In the genomic region with DNA sequence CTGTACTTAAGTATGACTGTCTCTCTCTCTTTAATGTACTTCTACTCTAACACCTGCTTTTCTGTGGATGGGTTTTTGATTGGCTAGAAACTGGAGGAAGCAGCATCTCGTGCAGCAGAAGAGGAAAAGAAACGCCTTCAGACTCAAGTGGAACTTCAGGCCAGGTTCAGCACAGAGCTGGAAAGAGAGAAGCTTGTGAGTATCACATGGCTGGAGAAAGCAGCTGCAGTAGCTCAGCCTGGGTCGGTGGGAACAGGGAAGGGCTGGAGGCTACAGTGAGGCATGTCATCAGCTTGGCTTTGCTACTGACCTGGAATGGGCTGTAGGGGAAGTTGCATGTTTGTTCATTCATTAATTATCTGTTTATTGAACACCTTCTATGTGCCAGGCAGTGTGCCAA, we compare ENCODE assay signal across 13 cellular contexts.
A peak's percentile ranks its signal among the peaks of the same experiment; 100 is the strongest.
DNase-seq lines count a peak whose midpoint lies in the region; ATAC-seq and TF ChIP-seq lines count a peak whose summit lies in the region.
"Had no signal": no experiment of that assay in that cellular context is flagged by ENCODE, and none has a peak within 500 bp of the region (broad histone marks: within the 10 kb centered on the region; RNA-seq: fewer than 3 reads in every experiment).

No MANE protein-coding gene starts in this region.

- intact Hi-C loops in activated CD4-positive, alpha-beta T cell treated with anti-CD3 and anti-CD28 coated beads, Interleukin-2, amount 10 ng/mL, durations not matched to agents 24 days and 14 days (cut with micrococcal nuclease): no loop called here
- intact Hi-C loops in activated CD4-positive, alpha-beta T cell treated with anti-CD3 and anti-CD28 coated beads for 36 hours (cut with DNase I, micrococcal nuclease): no loop called here
- intact Hi-C loops in adrenal gland (cut with DNase I): no loop called here
- intact Hi-C loops in uterus (cut with DNase I; ENCODE audit: low total_unique reads): no loop called here

- ATAC-seq in activated CD4-positive, alpha-beta T cell treated with anti-CD3 and anti-CD28 coated beads for 36 hours: no peak
- no peak for ATAC-seq in GM18868 (IDR thresholded peaks at IDR 0.05; ENCODE audit: unreplicated experiment)
- ATAC-seq in HG03565 (IDR thresholded peaks at IDR 0.05; ENCODE audit: unreplicated experiment): no peak
- ATAC-seq: naive thymus-derived CD4-positive, alpha-beta T cell had no signal

- H3K27ac ChIP-seq in adrenal gland: peak overlapping the region in 1 of 5 donors; percentile 19
- H3K27ac ChIP-seq in uterus: peak overlapping the region in 1 of 2 donors; percentile 5
- H3K27ac ChIP-seq: thoracic aorta had no signal

- H3K9me3 ChIP-seq in adrenal gland (replicated peaks in 1 of 3) (no peaks in the 10 kb centered on the region), uterus (no peaks in the 10 kb centered on the region)
- H3K9me3 ChIP-seq: thoracic aorta had no signal

- POLR2A ChIA-PET in activated CD4-positive, alpha-beta T cell treated with anti-CD3 and anti-CD28 coated beads for 36 hours (lab: Charles Lee): no interaction called here

- TF ChIP-seq POLR2A in adrenal gland (IDR thresholded peaks at IDR 0.05) (no peak), uterus (IDR thresholded peaks at IDR 0.05) (no peak)

- DNase-seq in activated CD4-positive, alpha-beta T cell treated with anti-CD3 and anti-CD28 coated beads, Interleukin-2, amount 10 ng/mL, durations not matched to agents 24 days and 14 days: peak; percentile 13
- no peak for DNase-seq in activated CD4-positive, alpha-beta T cell treated with anti-CD3 and anti-CD28 coated beads for 36 hours
- DNase-seq in adrenal gland (peak in 5 of 7 donors; percentile 28 to 50 (median 38)), medulla oblongata (ENCODE audit: extremely low spot score) (peak; percentile 79), type B pancreatic cell (ENCODE audit: extremely low spot score, unreplicated experiment) (no peak), uterus (no peak)
- DNase-seq: HFFc6; naive thymus-derived CD4-positive, alpha-beta T cell; NCI-H524 treated with DMSO at 0.1 percent for 48 hours had no signal

- H3K27me3 ChIP-seq in adrenal gland (no peaks in the 10 kb centered on the region), uterus (no peaks in the 10 kb centered on the region)

- H3K9me3 Mint-ChIP-seq in activated CD4-positive, alpha-beta T cell treated with anti-CD3 and anti-CD28 coated beads, Interleukin-2, amount 10 ng/mL, durations not matched to agents 24 days and 14 days: peaks cover 23% of the 10 kb centered on the region
- H3K9me3 Mint-ChIP-seq in activated CD4-positive, alpha-beta T cell treated with anti-CD3 and anti-CD28 coated beads for 36 hours (ENCODE audit: low read depth): peaks cover 10% of the 10 kb centered on the region
- H3K9me3 Mint-ChIP-seq in type B pancreatic cell: peaks cover 7% of the 10 kb centered on the region
- H3K9me3 Mint-ChIP-seq: HFFc6 had no signal

- WGBS in adrenal gland, 4 donors: 41 to 72% (median 44%) methylated on average over 3 of the region's 3 CpGs

- peaks cover 0 to 18% of the 10 kb centered on the region in 2 donors for H3K36me3 ChIP-seq in adrenal gland (replicated peaks in 1 of 2)
- no peaks in the 10 kb centered on the region for H3K36me3 ChIP-seq in uterus

- no peak overlapping the region for H3K27ac Mint-ChIP-seq in activated CD4-positive, alpha-beta T cell treated with anti-CD3 and anti-CD28 coated beads, Interleukin-2, amount 10 ng/mL, durations not matched to agents 24 days and 14 days
- H3K27ac Mint-ChIP-seq in activated CD4-positive, alpha-beta T cell treated with anti-CD3 and anti-CD28 coated beads for 36 hours: no peak overlapping the region
- H3K27ac Mint-ChIP-seq in type B pancreatic cell: peak overlapping the region; percentile 75
- H3K27ac Mint-ChIP-seq: HFFc6 had no signal

- H3K27me3 Mint-ChIP-seq in activated CD4-positive, alpha-beta T cell treated with anti-CD3 and anti-CD28 coated beads, Interleukin-2, amount 10 ng/mL, durations not matched to agents 24 days and 14 days: no peaks in the 10 kb centered on the region
- H3K27me3 Mint-ChIP-seq in activated CD4-positive, alpha-beta T cell treated with anti-CD3 and anti-CD28 coated beads for 36 hours: no peaks in the 10 kb centered on the region
- H3K27me3 Mint-ChIP-seq in type B pancreatic cell: no peaks in the 10 kb centered on the region
- H3K27me3 Mint-ChIP-seq: naive thymus-derived CD4-positive, alpha-beta T cell had no signal

- H3K36me3 Mint-ChIP-seq in activated CD4-positive, alpha-beta T cell treated with anti-CD3 and anti-CD28 coated beads, Interleukin-2, amount 10 ng/mL, durations not matched to agents 24 days and 14 days (ENCODE audit: low read depth): peaks cover 53% of the 10 kb centered on the region
- peaks cover 15% of the 10 kb centered on the region for H3K36me3 Mint-ChIP-seq in activated CD4-positive, alpha-beta T cell treated with anti-CD3 and anti-CD28 coated beads for 36 hours (ENCODE audit: low read depth)
- H3K36me3 Mint-ChIP-seq in type B pancreatic cell: peaks cover 49% of the 10 kb centered on the region

- no peak overlapping the region for H3K4me3 ChIP-seq in adrenal gland
- H3K4me3 ChIP-seq in uterus: no peak overlapping the region
- H3K4me3 ChIP-seq: coronary artery, thoracic aorta had no signal

- no peaks in the 10 kb centered on the region for H3K4me1 ChIP-seq in adrenal gland (replicated peaks in 1 of 2)
- H3K4me1 ChIP-seq in uterus: no peaks in the 10 kb centered on the region

- H3K4me3 Mint-ChIP-seq in activated CD4-positive, alpha-beta T cell treated with anti-CD3 and anti-CD28 coated beads, Interleukin-2, amount 10 ng/mL, durations not matched to agents 24 days and 14 days: no peak overlapping the region
- no peak overlapping the region for H3K4me3 Mint-ChIP-seq in activated CD4-positive, alpha-beta T cell treated with anti-CD3 and anti-CD28 coated beads for 36 hours
- H3K4me3 Mint-ChIP-seq in type B pancreatic cell: no peak overlapping the region
- H3K4me3 Mint-ChIP-seq: HFFc6; naive thymus-derived CD4-positive, alpha-beta T cell had no signal

- CTCF ChIA-PET in activated CD4-positive, alpha-beta T cell treated with anti-CD3 and anti-CD28 coated beads for 36 hours (lab: Charles Lee): interaction anchor here (1.0 to 2.9 kb wide), 3 partner anchors 10 to 125 kb away, joined by 3 to 12 read pairs (median 6); no protein-coding TSS in a partner anchor

- no peak for TF ChIP-seq CTCF in adrenal gland (IDR thresholded peaks at IDR 0.05)
- no peak for TF ChIP-seq CTCF in type B pancreatic cell (conservative IDR thresholded peaks at IDR 0.05)
- no peak for TF ChIP-seq CTCF in uterus (IDR thresholded peaks at IDR 0.05)

- H3K4me1 Mint-ChIP-seq in activated CD4-positive, alpha-beta T cell treated with anti-CD3 and anti-CD28 coated beads, Interleukin-2, amount 10 ng/mL, durations not matched to agents 24 days and 14 days: peaks cover 27% of the 10 kb centered on the region
- peaks cover 10% of the 10 kb centered on the region for H3K4me1 Mint-ChIP-seq in activated CD4-positive, alpha-beta T cell treated with anti-CD3 and anti-CD28 coated beads for 36 hours
- no peaks in the 10 kb centered on the region for H3K4me1 Mint-ChIP-seq in type B pancreatic cell (ENCODE audit: unreplicated experiment)

Comparison
In these comparisons a context has a peak if more than half of its experiments do, and no peak if none do; other contexts are left out.
1. DNase-seq: peak in activated CD4-positive, alpha-beta T cell treated with anti-CD3 and anti-CD28 coated beads, Interleukin-2, amount 10 ng/mL, durations not matched to agents 24 days and 14 days (single experiment), adrenal gland (5 of 7) and medulla oblongata (single experiment); none in activated CD4-positive, alpha-beta T cell treated with anti-CD3 and anti-CD28 coated beads for 36 hours (single experiment), type B pancreatic cell (single experiment) and uterus (0 of 2).